17 cellular contexts compared by ENCODE assay signal in the genomic region with DNA sequence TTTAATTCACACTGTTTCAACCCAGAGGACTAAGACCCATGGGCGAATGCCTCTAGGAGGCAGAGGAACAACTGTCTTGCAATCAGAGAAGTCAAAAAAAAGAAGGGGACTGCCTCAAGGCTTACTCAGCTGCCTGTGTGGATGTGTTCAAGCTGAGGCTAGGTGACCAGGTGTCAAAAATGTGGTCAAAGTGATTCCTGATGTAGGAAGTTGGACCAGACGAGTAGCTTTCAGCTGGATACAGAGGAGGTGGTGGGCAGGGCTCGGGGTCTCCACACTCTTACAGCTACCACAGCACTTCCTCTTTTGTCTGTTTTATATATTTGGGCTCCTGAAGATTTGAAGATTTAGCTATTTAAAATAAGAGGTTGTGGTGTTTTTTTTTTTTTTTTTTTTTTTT. TPM values are rescaled to one million over a fixed set of nuclear protein-coding genes. Genes with fewer than 3 reads are reported as not detected.
DNase-seq lines count a peak whose midpoint lies in the region; ATAC-seq and TF ChIP-seq lines count a peak whose summit lies in the region.
"Had no signal": no experiment of that assay in that cellular context is flagged by ENCODE, and none has a peak within 500 bp of the region (broad histone marks: within the 10 kb centered on the region; RNA-seq: fewer than 3 reads in every experiment).

No MANE protein-coding gene starts in this region.

- DNase-seq in SKM-1 treated with dmso at 0.1 percent for 144 hours (lab: John Stamatoyannopoulos, UW; ENCODE audit: unreplicated experiment): peak; percentile 42
- no peak for DNase-seq in SKM-1 (lab: John Stamatoyannopoulos, UW; ENCODE audit: unreplicated experiment)
- peak; percentile 43 to 49 for DNase-seq in activated T-cell treated with anti-CD3 and anti-CD28 coated beads, Interleukin-2, amount 50 U/mL, for 48 hours
- DNase-seq in nephron progenitor cell: no peak
- no peak for DNase-seq in AG08395 (ENCODE audit: low spot score)
- no peak for DNase-seq in left colon
- no peak for DNase-seq in right lobe of liver
- DNase-seq: Caco-2; effector memory CD4-positive, alpha-beta T cell; NCI-H1417 treated with DMSO at 0.1 percent for 48 hours; NCI-H446 treated with DMSO at 0.1 percent for 48 hours; PC-9; sigmoid colon; stimulated activated CD4-positive, alpha-beta T cell treated with anti-CD3 and anti-CD28 coated beads, Interleukin-4, amount 100 ng/mL, for 24 hours had no signal

- H3K4me1 ChIP-seq in right lobe of liver: no peaks in the 10 kb centered on the region
- H3K4me1 ChIP-seq: Caco-2, sigmoid colon had no signal

- TF ChIP-seq POLR2A in right lobe of liver (IDR thresholded peaks at IDR 0.05): no peak

- ATAC-seq in HG03175 (IDR thresholded peaks at IDR 0.05; ENCODE audit: unreplicated experiment) (peak; percentile 35), left colon (no peak), right lobe of liver (no peak)

- no peak overlapping the region for H3K4me3 ChIP-seq in right lobe of liver
- H3K4me3 ChIP-seq: PC-9, sigmoid colon had no signal

- H3K27me3 Mint-ChIP-seq in nephron progenitor cell (ENCODE audit: low read depth, poor library complexity): no peaks in the 10 kb centered on the region
- H3K27me3 Mint-ChIP-seq: activated naive CD4-positive, alpha-beta T cell treated with anti-CD3 and anti-CD28 coated beads, Interleukin-2, amount 50 U/mL, for 24 hours had no signal

- peak overlapping the region; percentile 80 for H3K27ac Mint-ChIP-seq in nephron progenitor cell
- H3K27ac Mint-ChIP-seq: activated naive CD4-positive, alpha-beta T cell treated with anti-CD3 and anti-CD28 coated beads, Interleukin-2, amount 50 U/mL, for 24 hours; nephron had no signal

- no peaks in the 10 kb centered on the region for H3K36me3 Mint-ChIP-seq in nephron progenitor cell (ENCODE audit: low read depth)
- H3K36me3 Mint-ChIP-seq: activated naive CD4-positive, alpha-beta T cell treated with anti-CD3 and anti-CD28 coated beads, Interleukin-2, amount 50 U/mL, for 24 hours had no signal

- no peaks in the 10 kb centered on the region for H3K36me3 ChIP-seq in right lobe of liver
- H3K36me3 ChIP-seq: sigmoid colon had no signal

- H3K4me3 Mint-ChIP-seq in nephron progenitor cell: no peak overlapping the region
- H3K4me3 Mint-ChIP-seq: activated naive CD4-positive, alpha-beta T cell treated with anti-CD3 and anti-CD28 coated beads, Interleukin-2, amount 50 U/mL, for 24 hours; nephron had no signal

- no peaks in the 10 kb centered on the region for H3K27me3 ChIP-seq in right lobe of liver
- H3K27me3 ChIP-seq: sigmoid colon had no signal

- no peaks in the 10 kb centered on the region for H3K9me3 ChIP-seq in right lobe of liver
- H3K9me3 ChIP-seq: Caco-2, sigmoid colon had no signal

- TF ChIP-seq CTCF in nephron progenitor cell (IDR thresholded peaks at IDR 0.05): no peak
- no peak for TF ChIP-seq CTCF in right lobe of liver (IDR thresholded peaks at IDR 0.05)

- intact Hi-C loops in left colon (cut with DNase I, micrococcal nuclease): no loop called here
- intact Hi-C loops in right lobe of liver (cut with DNase I): no loop called here

- peaks cover 17% of the 10 kb centered on the region for H3K4me1 Mint-ChIP-seq in nephron progenitor cell
- H3K4me1 Mint-ChIP-seq: activated naive CD4-positive, alpha-beta T cell treated with anti-CD3 and anti-CD28 coated beads, Interleukin-2, amount 50 U/mL, for 24 hours; nephron had no signal

- 47% methylated on average over 2 of the region's 3 CpGs for WGBS in right lobe of liver (ENCODE audit: insufficient coverage, low coverage, low lambda C conversion rate, missing lambda C conversion rate)

- no peaks in the 10 kb centered on the region for H3K9me3 Mint-ChIP-seq in nephron progenitor cell
- H3K9me3 Mint-ChIP-seq: activated naive CD4-positive, alpha-beta T cell treated with anti-CD3 and anti-CD28 coated beads, Interleukin-2, amount 50 U/mL, for 24 hours; nephron had no signal

- H3K27ac ChIP-seq in right lobe of liver: no peak overlapping the region
- H3K27ac ChIP-seq: PC-9, sigmoid colon had no signal

RNA-seq across cellular contexts. Expression of gene BHLHE40, which starts 58.6 kb away (rescaled TPM):
- total RNA-seq in left colon: 10 to 100 TPM; 40.8 to 74.0 TPM
- 100 to 1,000 TPM in 1 of 6 experiments, 10 to 100 TPM in 5; 19.0 to 170 (median 57.7) TPM for total RNA-seq in right lobe of liver

Comparison
In these comparisons a context has a peak if more than half of its experiments do, and no peak if none do; other contexts are left out.
1. DNase-seq: peak in SKM-1 treated with dmso at 0.1 percent for 144 hours (single experiment) and activated T-cell treated with anti-CD3 and anti-CD28 coated beads, Interleukin-2, amount 50 U/mL, for 48 hours (2 of 2); none in SKM-1 (single experiment), nephron progenitor cell (single experiment), AG08395 (single experiment), left colon (0 of 2) and right lobe of liver (0 of 3).